In genomic region chr17:35931794-35932419, GRCh38 we compare ENCODE assay signal across 1 cellular context.
TF ChIP-seq lines count a peak whose summit lies in the region.

No MANE protein-coding gene starts in this region.

TF ChIP-seq in GM23338, 12 proteins besides CTCF, POLR2A, EP300 and RAD21 (continued from another document):
- no peak for TF ChIP-seq ZNF462 (CRISPR knock-in tag; IDR thresholded peaks at IDR 0.05)
- TF ChIP-seq EZH2 (IDR thresholded peaks at IDR 0.05; ENCODE audit: low read depth, unreplicated experiment), result no peak
- TF ChIP-seq EZH2phosphoT487 (IDR thresholded peaks at IDR 0.05; ENCODE audit: unreplicated experiment), result no peak
